In the genomic region with DNA sequence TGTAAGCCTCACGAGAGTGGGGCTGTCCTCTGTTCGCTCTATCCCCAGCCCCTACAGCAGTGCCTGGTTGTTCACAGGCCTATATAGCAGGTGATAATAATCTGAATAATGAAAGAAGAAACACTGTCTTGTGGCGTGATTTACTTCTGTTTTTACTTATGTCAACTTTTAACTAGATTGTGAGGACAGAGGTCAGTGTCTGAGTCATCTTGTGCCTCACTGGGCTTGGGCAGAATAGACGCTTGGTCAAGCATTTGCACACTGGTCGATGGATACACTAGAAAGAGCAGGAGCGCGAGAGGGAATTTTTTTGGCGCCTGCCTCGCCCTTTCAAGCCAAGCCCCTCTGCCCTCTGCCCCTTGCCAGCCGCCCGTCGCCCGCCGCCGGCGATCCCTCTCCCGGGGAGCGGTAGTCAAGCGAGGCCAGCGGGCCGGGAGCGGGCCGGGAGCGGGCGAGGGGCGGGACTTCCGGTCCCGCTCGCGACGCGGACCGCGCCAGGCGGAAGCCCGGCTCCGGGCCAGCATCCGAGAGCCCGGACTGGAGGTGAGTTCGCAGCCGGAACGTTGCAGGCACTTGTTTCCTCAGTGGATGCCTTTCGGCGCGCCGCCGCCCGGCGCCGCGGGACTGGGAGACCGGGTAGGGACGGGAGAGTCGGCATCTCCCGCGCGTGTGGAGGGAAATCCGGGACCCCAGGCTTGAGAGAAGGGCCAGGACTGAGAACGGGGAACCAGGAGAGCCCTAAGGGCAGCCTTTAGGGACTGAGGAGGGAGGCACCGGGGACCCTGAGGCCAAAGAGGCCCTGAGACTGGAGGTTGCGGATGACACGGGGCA, we compare ENCODE assay signal across 1 cellular context.
TF ChIP-seq lines count a peak whose summit lies in the region.

A gene with protein sequence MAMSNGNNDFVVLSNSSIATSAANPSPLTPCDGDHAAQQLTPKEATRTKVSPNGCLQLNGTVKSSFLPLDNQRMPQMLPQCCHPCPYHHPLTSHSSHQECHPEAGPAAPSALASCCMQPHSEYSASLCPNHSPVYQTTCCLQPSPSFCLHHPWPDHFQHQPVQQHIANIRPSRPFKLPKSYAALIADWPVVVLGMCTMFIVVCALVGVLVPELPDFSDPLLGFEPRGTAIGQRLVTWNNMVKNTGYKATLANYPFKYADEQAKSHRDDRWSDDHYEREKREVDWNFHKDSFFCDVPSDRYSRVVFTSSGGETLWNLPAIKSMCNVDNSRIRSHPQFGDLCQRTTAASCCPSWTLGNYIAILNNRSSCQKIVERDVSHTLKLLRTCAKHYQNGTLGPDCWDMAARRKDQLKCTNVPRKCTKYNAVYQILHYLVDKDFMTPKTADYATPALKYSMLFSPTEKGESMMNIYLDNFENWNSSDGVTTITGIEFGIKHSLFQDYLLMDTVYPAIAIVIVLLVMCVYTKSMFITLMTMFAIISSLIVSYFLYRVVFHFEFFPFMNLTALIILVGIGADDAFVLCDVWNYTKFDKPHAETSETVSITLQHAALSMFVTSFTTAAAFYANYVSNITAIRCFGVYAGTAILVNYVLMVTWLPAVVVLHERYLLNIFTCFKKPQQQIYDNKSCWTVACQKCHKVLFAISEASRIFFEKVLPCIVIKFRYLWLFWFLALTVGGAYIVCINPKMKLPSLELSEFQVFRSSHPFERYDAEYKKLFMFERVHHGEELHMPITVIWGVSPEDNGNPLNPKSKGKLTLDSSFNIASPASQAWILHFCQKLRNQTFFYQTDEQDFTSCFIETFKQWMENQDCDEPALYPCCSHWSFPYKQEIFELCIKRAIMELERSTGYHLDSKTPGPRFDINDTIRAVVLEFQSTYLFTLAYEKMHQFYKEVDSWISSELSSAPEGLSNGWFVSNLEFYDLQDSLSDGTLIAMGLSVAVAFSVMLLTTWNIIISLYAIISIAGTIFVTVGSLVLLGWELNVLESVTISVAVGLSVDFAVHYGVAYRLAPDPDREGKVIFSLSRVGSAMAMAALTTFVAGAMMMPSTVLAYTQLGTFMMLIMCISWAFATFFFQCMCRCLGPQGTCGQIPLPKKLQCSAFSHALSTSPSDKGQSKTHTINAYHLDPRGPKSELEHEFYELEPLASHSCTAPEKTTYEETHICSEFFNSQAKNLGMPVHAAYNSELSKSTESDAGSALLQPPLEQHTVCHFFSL (N-terminal part only) (plus strand): TSS at position 504 of the 831 bp plus-strand sequence. CDS start 127,785 bp downstream, outside the sequence.

TF ChIP-seq in endothelial cell of umbilical vein, 7 proteins besides CTCF, POLR2A, EP300 and RAD21:
- TF ChIP-seq FOS (IDR thresholded peaks at IDR 0.05; ENCODE audit: borderline replicate concordance, insufficient read depth, low read length) (peak; percentile 33), MYC (IDR thresholded peaks at IDR 0.05; ENCODE audit: low read depth, low read length) (no peak), POLR2AphosphoS5 (IDR thresholded peaks at IDR 0.05; ENCODE audit: insufficient read depth, low read depth, low read length) (peak; percentile 57)
